ENCODE assay signal across 11 cellular contexts in genomic region chr4:80006935-80007744, GRCh38.
A peak's percentile ranks its signal among the peaks of the same experiment; 100 is the strongest.
DNase-seq lines count a peak whose midpoint lies in the region; ATAC-seq and TF ChIP-seq lines count a peak whose summit lies in the region.
"Had no signal": no experiment of that assay in that cellular context is flagged by ENCODE, and none has a peak within 500 bp of the region (broad histone marks: within the 10 kb centered on the region; RNA-seq: fewer than 3 reads in every experiment).

No MANE protein-coding gene starts in this region.

- H3K4me3 ChIP-seq in RWPE2 (ENCODE audit: severe bottlenecking) (no peak overlapping the region), neutrophil (ENCODE audit: low read depth in 1 of 2, low read length in 1 of 2) (no peak overlapping the region)

- H3K27me3 ChIP-seq in RWPE2 (ENCODE audit: insufficient read depth, poor library complexity, severe bottlenecking): no peaks in the 10 kb centered on the region
- no peaks in the 10 kb centered on the region for H3K27me3 ChIP-seq in neutrophil
- H3K27me3 ChIP-seq: foreskin keratinocyte had no signal

- H3K36me3 ChIP-seq in RWPE2 (ENCODE audit: low read depth) (peaks cover 55% of the 10 kb centered on the region), neutrophil (peaks cover 44% of the 10 kb centered on the region)

- DNase-seq in NCI-H524 (lab: John Stamatoyannopoulos, UW): peak; percentile 3 to 42
- DNase-seq in NCI-H524 treated with DMSO at 0.1 percent for 48 hours (lab: John Stamatoyannopoulos, UW): no peak
- DNase-seq in RWPE2 (ENCODE audit: low spot score): no peak
- DNase-seq in effector memory CD8-positive, alpha-beta T cell: no peak
- DNase-seq in DMS79 treated with DMSO at 0.1 percent for 48 hours (lab: John Stamatoyannopoulos, UW): no peak
- no peak for DNase-seq in cerebellum (ENCODE audit: low spot score)
- DNase-seq: NCI-H1436 treated with DMSO at 0.1 percent for 48 hours had no signal

- peaks cover 2 to 8% of the 10 kb centered on the region in 2 donors for H3K9me3 Mint-ChIP-seq in effector memory CD8-positive, alpha-beta T cell

- H3K27ac Mint-ChIP-seq in effector memory CD8-positive, alpha-beta T cell: peak overlapping the region; percentile 69 to 76

- peaks cover 38 to 43% of the 10 kb centered on the region in 2 donors for H3K4me1 Mint-ChIP-seq in effector memory CD8-positive, alpha-beta T cell (ENCODE audit: low read depth in 2 of 2)

- peaks cover 28% of the 10 kb centered on the region for H3K4me1 ChIP-seq in RWPE2 (ENCODE audit: insufficient read depth, poor library complexity, severe bottlenecking)
- peaks cover 26% of the 10 kb centered on the region in 2 experiments for H3K4me1 ChIP-seq in neutrophil (ENCODE audit: control insufficient read depth in 1 of 2, insufficient read depth in 1 of 2, low read depth in 1 of 2, low read length in 1 of 2)

- H3K4me3 Mint-ChIP-seq in effector memory CD8-positive, alpha-beta T cell: peak overlapping the region; percentile 61 to 74

- H3K27ac ChIP-seq in RWPE2 (ENCODE audit: poor library complexity, severe bottlenecking) (peak overlapping the region; percentile 9), neutrophil (peak overlapping the region; percentile 66)
- H3K27ac ChIP-seq: 22Rv1 had no signal

- ATAC-seq in RWPE2 (ENCODE audit: low read depth) (no peak), GM18870 (IDR thresholded peaks at IDR 0.05; ENCODE audit: unreplicated experiment) (no peak)
- peak; percentile 84 for ATAC-seq in effector memory CD8-positive, alpha-beta T cell (replicated peaks)
- ATAC-seq: foreskin keratinocyte had no signal

- H3K27me3 Mint-ChIP-seq in effector memory CD8-positive, alpha-beta T cell: no peaks in the 10 kb centered on the region

- no peak for TF ChIP-seq CTCF in RWPE2 (IDR thresholded peaks at IDR 0.05; ENCODE audit: poor library complexity, severe bottlenecking)
- TF ChIP-seq CTCF in neutrophil (IDR thresholded peaks at IDR 0.05): no peak

- H3K9me3 ChIP-seq in RWPE2 (ENCODE audit: severe bottlenecking) (no peaks in the 10 kb centered on the region), neutrophil (no peaks in the 10 kb centered on the region)

- H3K36me3 Mint-ChIP-seq in effector memory CD8-positive, alpha-beta T cell (ENCODE audit: insufficient read depth): peaks cover 9% of the 10 kb centered on the region

Comparison
In these comparisons a context has a peak if more than half of its experiments do, and no peak if none do; other contexts are left out.
1. DNase-seq: peak in NCI-H524 (2 of 2); none in NCI-H524 treated with DMSO at 0.1 percent for 48 hours (single experiment), RWPE2 (single experiment), effector memory CD8-positive, alpha-beta T cell (0 of 3), DMS79 treated with DMSO at 0.1 percent for 48 hours (single experiment) and cerebellum (single experiment).